Comparison of ENCODE assay signal across 9 cellular contexts in genomic region chr6:1607236-1607556, GRCh38. TPM values are rescaled to one million over a fixed set of nuclear protein-coding genes. Genes with fewer than 3 reads are reported as not detected.
DNase-seq lines count a peak whose midpoint lies in the region; ATAC-seq and TF ChIP-seq lines count a peak whose summit lies in the region.
"Had no signal": no experiment of that assay in that cellular context is flagged by ENCODE, and none has a peak within 500 bp of the region (broad histone marks: within the 10 kb centered on the region; RNA-seq: fewer than 3 reads in every experiment).

No MANE protein-coding gene starts in this region.

- peaks cover 51% of the 10 kb centered on the region for H3K27me3 ChIP-seq in CD8-positive, alpha-beta T cell (ENCODE audit: insufficient read depth, low read length)

- TF ChIP-seq CTCF in CD8-positive, alpha-beta T cell (IDR thresholded peaks at IDR 0.05) = no peak

- H3K36me3 ChIP-seq in CD8-positive, alpha-beta T cell (ENCODE audit: insufficient read depth, low read length) = no peaks in the 10 kb centered on the region

- H3K4me3 Mint-ChIP-seq in CD8-positive, alpha-beta T cell = peak overlapping the region; percentile 72
- peak overlapping the region; percentile 59 for H3K4me3 Mint-ChIP-seq in natural killer cell treated with Interleukin-12 subunit alpha and Interleukin-12 subunit beta and Interleukin-15 and Interleukin-18, amount 100 ng/mL, for 72 hours

- POLR2A ChIA-PET in CD8-positive, alpha-beta T cell (lab: Charles Lee) = interaction anchor here (1.1 to 1.7 kb wide), 2 partner anchors 11 to 600 kb away, joined by 3 to 6 read pairs; no protein-coding TSS in a partner anchor
- POLR2A ChIA-PET in HEK293T (lab: Yijun Ruan, JAX) = interaction anchor here (0.6 to 7.0 kb wide), 55 partner anchors 9 to 1025 kb away, joined by 3 to 144 read pairs (median 5); no protein-coding TSS in a partner anchor

- H3K4me1 ChIP-seq in CD8-positive, alpha-beta T cell (ENCODE audit: insufficient read depth, low read length) = peaks cover 54% of the 10 kb centered on the region

- H3K4me3 ChIP-seq in CD8-positive, alpha-beta T cell (ENCODE audit: low read depth, low read length) = peak overlapping the region; percentile 2

- H3K27ac Mint-ChIP-seq in CD8-positive, alpha-beta T cell = no peak overlapping the region
- H3K27ac Mint-ChIP-seq in natural killer cell treated with Interleukin-12 subunit alpha and Interleukin-12 subunit beta and Interleukin-15 and Interleukin-18, amount 100 ng/mL, for 72 hours = peak overlapping the region; percentile 17 to 30

- H3K9me3 Mint-ChIP-seq in CD8-positive, alpha-beta T cell = no peaks in the 10 kb centered on the region
- no peaks in the 10 kb centered on the region for H3K9me3 Mint-ChIP-seq in natural killer cell treated with Interleukin-12 subunit alpha and Interleukin-12 subunit beta and Interleukin-15 and Interleukin-18, amount 100 ng/mL, for 72 hours

- no peaks in the 10 kb centered on the region for H3K36me3 Mint-ChIP-seq in CD8-positive, alpha-beta T cell
- H3K36me3 Mint-ChIP-seq in natural killer cell treated with Interleukin-12 subunit alpha and Interleukin-12 subunit beta and Interleukin-15 and Interleukin-18, amount 100 ng/mL, for 72 hours = peaks cover 9% of the 10 kb centered on the region

- peaks cover 61% of the 10 kb centered on the region for H3K27me3 Mint-ChIP-seq in CD8-positive, alpha-beta T cell (ENCODE audit: low read depth)
- H3K27me3 Mint-ChIP-seq in natural killer cell treated with Interleukin-12 subunit alpha and Interleukin-12 subunit beta and Interleukin-15 and Interleukin-18, amount 100 ng/mL, for 72 hours = peaks cover 50 to 61% of the 10 kb centered on the region in 2 donors

- H3K9me3 ChIP-seq in CD8-positive, alpha-beta T cell (ENCODE audit: low read length) = no peaks in the 10 kb centered on the region

- DNase-seq in CD8-positive, alpha-beta T cell = no peak
- no peak for DNase-seq in HEK293T (ENCODE audit: extremely low spot score)
- DNase-seq in caudate nucleus (lab: John Stamatoyannopoulos, UW) = no peak
- DNase-seq in natural killer cell treated with Interleukin-12 subunit alpha and Interleukin-12 subunit beta and Interleukin-15 and Interleukin-18, amount 100 ng/mL, for 72 hours (ENCODE audit: low spot score) = no peak
- no peak for DNase-seq in activated effector memory CD4-positive, alpha-beta T cell treated with anti-CD3 and anti-CD28 coated beads, Interleukin-2, amount 50 U/mL, for 16 hours
- DNase-seq in NCI-H2107 treated with DMSO at 0.1 percent for 48 hours (lab: John Stamatoyannopoulos, UW; ENCODE audit: unreplicated experiment) = no peak
- DNase-seq: NCI-H1694, RPMI8226 had no signal

- no peak for ATAC-seq in CD8-positive, alpha-beta T cell
- ATAC-seq in natural killer cell treated with Interleukin-12 subunit alpha and Interleukin-12 subunit beta and Interleukin-15 and Interleukin-18, amount 100 ng/mL, for 72 hours = no peak
- no peak for ATAC-seq in GM19328 (IDR thresholded peaks at IDR 0.05; ENCODE audit: unreplicated experiment)

- H3K27ac ChIP-seq in CD8-positive, alpha-beta T cell (ENCODE audit: low read depth, low read length) = no peak overlapping the region
- peak overlapping the region; percentile 59 for H3K27ac ChIP-seq in caudate nucleus (ENCODE audit: low read depth, low read length)

- peaks cover 45% of the 10 kb centered on the region for H3K4me1 Mint-ChIP-seq in CD8-positive, alpha-beta T cell (ENCODE audit: low read depth)
- H3K4me1 Mint-ChIP-seq in natural killer cell treated with Interleukin-12 subunit alpha and Interleukin-12 subunit beta and Interleukin-15 and Interleukin-18, amount 100 ng/mL, for 72 hours (ENCODE audit: low read depth in 2 of 2) = peaks cover 34 to 36% of the 10 kb centered on the region in 2 donors

- intact Hi-C loops in CD8-positive, alpha-beta T cell (cut with DNase I, micrococcal nuclease) = no loop called here

- CTCF ChIA-PET in CD8-positive, alpha-beta T cell (lab: Charles Lee) = interaction anchor here (0.6 to 4.6 kb wide), 6 partner anchors 11 to 1151 kb away, joined by 3 to 38 read pairs (median 6); no protein-coding TSS in a partner anchor
- CTCF ChIA-PET in HEK293T (lab: Yijun Ruan, JAX) = interaction anchor here (1.0 to 1.7 kb wide), 5 partner anchors 8 to 96 kb away, joined by 3 to 7 read pairs (median 4); no protein-coding TSS in a partner anchor

TF ChIP-seq in HEK293T, 16 proteins besides CTCF, POLR2A, EP300 and RAD21:
- TF ChIP-seq FOXM1 (IDR thresholded peaks at IDR 0.05; ENCODE audit: borderline replicate concordance) = no peak
- 0 out of 2 replicates have a peak, but pooled peaks have one; percentile 12 for TF ChIP-seq LEF1 (IDR thresholded peaks at IDR 0.05; ENCODE audit: borderline replicate concordance)
- no peak for TF ChIP-seq ARNT (IDR thresholded peaks at IDR 0.05)
- TF ChIP-seq SUZ12 (IDR thresholded peaks at IDR 0.05) = no peak
- TF ChIP-seq HDGF (IDR thresholded peaks at IDR 0.05; ENCODE audit: borderline replicate concordance) = no peak

RNA-seq across cellular contexts. Expression of gene FOXC1, which starts 2.5 kb away (rescaled TPM):
- total RNA-seq in CD8-positive, alpha-beta T cell = not detected
- total RNA-seq in natural killer cell treated with Interleukin-12 subunit alpha and Interleukin-12 subunit beta and Interleukin-15 and Interleukin-18, amount 100 ng/mL, for 72 hours = under 1 TPM; 0.36 to 0.57 TPM
